8 cellular contexts compared by ENCODE assay signal in genomic region chr4:90126805-90127204, GRCh38. TPM values are rescaled to one million over a fixed set of nuclear protein-coding genes. Genes with fewer than 3 reads are reported as not detected.
A peak's percentile ranks its signal among the peaks of the same experiment; 100 is the strongest.
DNase-seq lines count a peak whose midpoint lies in the region; ATAC-seq lines count a peak whose summit lies in the region.

No MANE protein-coding gene starts in this region.

- ATAC-seq in activated CD8-positive, alpha-beta memory T cell treated with anti-CD3 and anti-CD28 coated beads, Interleukin-2, amount 10 ng/mL, durations not matched to agents 7 days and 5 days: no peak
- ATAC-seq in activated naive CD8-positive, alpha-beta T cell treated with anti-CD3 and anti-CD28 coated beads, Interleukin-2, amount 10 ng/mL, durations not matched to agents 7 days and 5 days (ENCODE audit: low read depth): no peak
- ATAC-seq in GM18517 (IDR thresholded peaks at IDR 0.05; ENCODE audit: unreplicated experiment): no peak

- DNase-seq in activated CD8-positive, alpha-beta memory T cell treated with anti-CD3 and anti-CD28 coated beads, Interleukin-2, amount 10 ng/mL, durations not matched to agents 7 days and 5 days: no peak
- DNase-seq in activated CD8-positive, alpha-beta memory T cell treated with anti-CD3 and anti-CD28 coated beads for 24 hours: no peak
- DNase-seq in activated naive CD8-positive, alpha-beta T cell treated with anti-CD3 and anti-CD28 coated beads, Interleukin-2, amount 10 ng/mL, durations not matched to agents 7 days and 5 days: no peak
- DNase-seq in kidney glomerular epithelial cell (lab: John Stamatoyannopoulos, UW): peak; percentile 3
- DNase-seq in superior temporal gyrus (ENCODE audit: extremely low spot score): peak; percentile 48
- DNase-seq in NCI-H1092 (lab: John Stamatoyannopoulos, UW): no peak
- DNase-seq in NCI-H1417 treated with DMSO at 0.1 percent for 48 hours (lab: John Stamatoyannopoulos, UW): no peak

- no peak overlapping the region for H3K27ac Mint-ChIP-seq in activated CD8-positive, alpha-beta memory T cell treated with anti-CD3 and anti-CD28 coated beads, Interleukin-2, amount 10 ng/mL, durations not matched to agents 7 days and 5 days
- H3K27ac Mint-ChIP-seq in activated naive CD8-positive, alpha-beta T cell treated with anti-CD3 and anti-CD28 coated beads, Interleukin-2, amount 10 ng/mL, durations not matched to agents 7 days and 5 days: no peak overlapping the region

- CTCF ChIA-PET in activated CD8-positive, alpha-beta memory T cell treated with anti-CD3 and anti-CD28 coated beads, Interleukin-2, amount 10 ng/mL, durations not matched to agents 7 days and 5 days (lab: Charles Lee): no interaction called here

- peak overlapping the region; percentile 17 for H3K4me3 Mint-ChIP-seq in activated CD8-positive, alpha-beta memory T cell treated with anti-CD3 and anti-CD28 coated beads, Interleukin-2, amount 10 ng/mL, durations not matched to agents 7 days and 5 days
- peak overlapping the region; percentile 87 for H3K4me3 Mint-ChIP-seq in activated naive CD8-positive, alpha-beta T cell treated with anti-CD3 and anti-CD28 coated beads, Interleukin-2, amount 10 ng/mL, durations not matched to agents 7 days and 5 days

- peaks cover 47% of the 10 kb centered on the region for H3K27me3 Mint-ChIP-seq in activated CD8-positive, alpha-beta memory T cell treated with anti-CD3 and anti-CD28 coated beads, Interleukin-2, amount 10 ng/mL, durations not matched to agents 7 days and 5 days
- H3K27me3 Mint-ChIP-seq in activated naive CD8-positive, alpha-beta T cell treated with anti-CD3 and anti-CD28 coated beads, Interleukin-2, amount 10 ng/mL, durations not matched to agents 7 days and 5 days: peaks cover 52% of the 10 kb centered on the region

- POLR2A ChIA-PET in activated naive CD8-positive, alpha-beta T cell treated with anti-CD3 and anti-CD28 coated beads, Interleukin-2, amount 10 ng/mL, durations not matched to agents 7 days and 5 days (lab: Charles Lee): no interaction called here

- H3K36me3 Mint-ChIP-seq in activated CD8-positive, alpha-beta memory T cell treated with anti-CD3 and anti-CD28 coated beads, Interleukin-2, amount 10 ng/mL, durations not matched to agents 7 days and 5 days: no peaks in the 10 kb centered on the region
- H3K36me3 Mint-ChIP-seq in activated naive CD8-positive, alpha-beta T cell treated with anti-CD3 and anti-CD28 coated beads, Interleukin-2, amount 10 ng/mL, durations not matched to agents 7 days and 5 days: no peaks in the 10 kb centered on the region

- H3K4me1 Mint-ChIP-seq in activated CD8-positive, alpha-beta memory T cell treated with anti-CD3 and anti-CD28 coated beads, Interleukin-2, amount 10 ng/mL, durations not matched to agents 7 days and 5 days: peaks cover 16% of the 10 kb centered on the region
- H3K4me1 Mint-ChIP-seq in activated naive CD8-positive, alpha-beta T cell treated with anti-CD3 and anti-CD28 coated beads, Interleukin-2, amount 10 ng/mL, durations not matched to agents 7 days and 5 days: peaks cover 11% of the 10 kb centered on the region

- no peaks in the 10 kb centered on the region for H3K9me3 Mint-ChIP-seq in activated CD8-positive, alpha-beta memory T cell treated with anti-CD3 and anti-CD28 coated beads, Interleukin-2, amount 10 ng/mL, durations not matched to agents 7 days and 5 days (ENCODE audit: low read depth)
- H3K9me3 Mint-ChIP-seq in activated naive CD8-positive, alpha-beta T cell treated with anti-CD3 and anti-CD28 coated beads, Interleukin-2, amount 10 ng/mL, durations not matched to agents 7 days and 5 days: no peaks in the 10 kb centered on the region

RNA-seq across cellular contexts. Expression of gene CCSER1, which starts 0.4 kb away (rescaled TPM):
- total RNA-seq in activated CD8-positive, alpha-beta memory T cell treated with anti-CD3 and anti-CD28 coated beads, Interleukin-2, amount 10 ng/mL, durations not matched to agents 7 days and 5 days: under 1 TPM in 1 of 2 experiments, not detected in 1; 0.16 TPM
- total RNA-seq in activated naive CD8-positive, alpha-beta T cell treated with anti-CD3 and anti-CD28 coated beads, Interleukin-2, amount 10 ng/mL, durations not matched to agents 7 days and 5 days: under 1 TPM in 1 of 2 experiments, not detected in 1; 0.64 TPM

Comparison
In these comparisons a context has a peak if more than half of its experiments do, and no peak if none do; other contexts are left out.
1. DNase-seq: peak in kidney glomerular epithelial cell (single experiment) and superior temporal gyrus (single experiment); none in activated CD8-positive, alpha-beta memory T cell treated with anti-CD3 and anti-CD28 coated beads, Interleukin-2, amount 10 ng/mL, durations not matched to agents 7 days and 5 days (single experiment), activated CD8-positive, alpha-beta memory T cell treated with anti-CD3 and anti-CD28 coated beads for 24 hours (single experiment), activated naive CD8-positive, alpha-beta T cell treated with anti-CD3 and anti-CD28 coated beads, Interleukin-2, amount 10 ng/mL, durations not matched to agents 7 days and 5 days (single experiment), NCI-H1092 (single experiment) and NCI-H1417 treated with DMSO at 0.1 percent for 48 hours (single experiment).